ENCODE assay signal across 17 cellular contexts in genomic region chr11:70854201-70854600, GRCh38.
"Had no signal": no experiment of that assay in that cellular context is flagged by ENCODE, and none has a peak within 500 bp of the region (broad histone marks: within the 10 kb centered on the region; RNA-seq: fewer than 3 reads in every experiment).

No MANE protein-coding gene starts in this region.

- H3K4me1 ChIP-seq: body of pancreas, heart left ventricle, prostate gland, upper lobe of right lung had no signal

- H3K36me3 ChIP-seq: cardiac muscle cell, heart left ventricle, ovary, prostate gland, upper lobe of right lung had no signal

- H3K27me3 ChIP-seq: body of pancreas, cardiac muscle cell, ovary, upper lobe of right lung had no signal

- FAIRE-seq: endometrium, keratinocyte had no signal

- DNase-seq: activated CD4-positive, alpha-beta T cell treated with anti-CD3 and anti-CD28 coated beads for 1 hour; activated gamma-delta T cell treated with Interleukin-2 at 50 U/mL for 16 hours; activated T-cell treated with anti-CD3 and anti-CD28 coated beads, Interleukin-2, amount 50 U/mL, for 1 hour; anterior cingulate cortex; effector CD4-positive, alpha-beta T cell; heart left ventricle; ovary; right cardiac atrium; stimulated activated CD4-positive, alpha-beta T cell treated with anti-CD3 and anti-CD28 coated beads, Interleukin-12 subunit alpha, Interleukin-12 subunit beta, amount 100 ng/mL, for 4 hours; stimulated activated CD4-positive, alpha-beta T cell treated with anti-CD3 and anti-CD28 coated beads, Interleukin-4, amount 100 ng/mL, for 4 hours; stimulated activated naive CD8-positive, alpha-beta T cell treated with anti-CD3 and anti-CD28 coated beads, Interleukin-15, Interleukin-2, amounts not matched to agents 100 U/mL and 50 U/mL, for 24 hours; upper lobe of right lung had no signal

- H3K4me3 ChIP-seq: body of pancreas, cardiac muscle cell, heart left ventricle, ovary, prostate gland, upper lobe of right lung had no signal

- H3K9me3 ChIP-seq: body of pancreas, ovary, prostate gland, upper lobe of right lung had no signal

- H3K27ac ChIP-seq: body of pancreas, cardiac muscle cell, heart left ventricle, ovary, prostate gland, upper lobe of right lung had no signal
